In genomic region chr17:45364531-45365390, GRCh38 we compare ENCODE assay signal across 12 cellular contexts. TPM values are rescaled to one million over a fixed set of nuclear protein-coding genes. Genes with fewer than 3 reads are reported as not detected.
A peak's percentile ranks its signal among the peaks of the same experiment; 100 is the strongest.
DNase-seq lines count a peak whose midpoint lies in the region; ATAC-seq and TF ChIP-seq lines count a peak whose summit lies in the region.
"Had no signal": no experiment of that assay in that cellular context is flagged by ENCODE, and none has a peak within 500 bp of the region (broad histone marks: within the 10 kb centered on the region; RNA-seq: fewer than 3 reads in every experiment).

No MANE protein-coding gene starts in this region.

- TF ChIP-seq EP300 in SK-N-SH (IDR thresholded peaks at IDR 0.05; ENCODE audit: borderline replicate concordance in 1 of 2, low read depth in 1 of 2, low read length in 1 of 2): no peak

- no peak overlapping the region for H3T11ph ChIP-seq in H9 (ENCODE audit: low read length)

- no peak for TF ChIP-seq RAD21 in SK-N-SH (IDR thresholded peaks at IDR 0.05; ENCODE audit: low read length)

- H3K27ac Mint-ChIP-seq in H9: peak overlapping the region; percentile 59 to 98 (median 98); a peak in 6 of 7 replicates
- no peak overlapping the region for H3K27ac Mint-ChIP-seq in activated CD8-positive, alpha-beta T cell treated with anti-CD3 and anti-CD28 coated beads for 36 hours

- H3K27me3 ChIP-seq in H9 (ENCODE audit: insufficient read depth, low read length): no peaks in the 10 kb centered on the region
- no peaks in the 10 kb centered on the region for H3K27me3 ChIP-seq in SK-N-SH (ENCODE audit: insufficient read depth)

- H2AK5ac ChIP-seq in H9 (ENCODE audit: insufficient read length, low read length): no peak overlapping the region

- peak; percentile 40; the same call in 2 of the 3 replicates for TF ChIP-seq CTCF in H9 (conservative IDR thresholded peaks at IDR 0.05)
- TF ChIP-seq CTCF in SK-N-SH (IDR thresholded peaks at IDR 0.05): no peak
- no peak for TF ChIP-seq CTCF in activated CD8-positive, alpha-beta T cell treated with anti-CD3 and anti-CD28 coated beads for 36 hours (IDR thresholded peaks at IDR 0.05)
- TF ChIP-seq CTCF in GM20000 (IDR thresholded peaks at IDR 0.05; ENCODE audit: extremely low read depth, missing control alignments): no peak

- intact Hi-C loops in activated CD8-positive, alpha-beta T cell treated with anti-CD3 and anti-CD28 coated beads for 36 hours (cut with micrococcal nuclease): no loop called here

- POLR2A ChIA-PET in SK-N-SH (lab: Yijun Ruan, JAX): interaction anchor here (0.6 kb wide), 1 partner anchor 112 kb away, joined by 3 read pairs; no protein-coding TSS in a partner anchor
- POLR2A ChIA-PET in activated CD8-positive, alpha-beta T cell treated with anti-CD3 and anti-CD28 coated beads for 36 hours (lab: Charles Lee): interaction anchor here (0.6 to 1.3 kb wide), 2 partner anchors 9 to 97 kb away, joined by 3 read pairs; no protein-coding TSS in a partner anchor

- H3K27me3 Mint-ChIP-seq in H9 (ENCODE audit: low read depth): no peaks in the 10 kb centered on the region
- peaks cover 8% of the 10 kb centered on the region for H3K27me3 Mint-ChIP-seq in activated CD8-positive, alpha-beta T cell treated with anti-CD3 and anti-CD28 coated beads for 36 hours

- H4K8ac ChIP-seq in H9 (replicated peaks; ENCODE audit: insufficient read length, low read depth, low read length): no peak overlapping the region

- H4K91ac ChIP-seq in H9 (ENCODE audit: insufficient read length, low read depth, low read length): no peak overlapping the region

- no peak overlapping the region for H4K5ac ChIP-seq in H9 (ENCODE audit: insufficient read length, low read depth, low read length)

- no peak overlapping the region for H3K4me2 ChIP-seq in H9 (ENCODE audit: insufficient read depth, insufficient read length, low read length)
- no peak overlapping the region for H3K4me2 ChIP-seq in SK-N-SH

- H3K14ac ChIP-seq in H9 (ENCODE audit: insufficient read depth, low read length): peak overlapping the region; percentile 55; the same call in 1 of the 2 replicates

- H3K23me2 ChIP-seq in H9 (ENCODE audit: insufficient read length, low read depth, low read length, poor library complexity, severe bottlenecking): no peaks in the 10 kb centered on the region

- H3K4me3 Mint-ChIP-seq in H9: peak overlapping the region; percentile 31 to 45; a peak in 4 of 5 replicates
- H3K4me3 Mint-ChIP-seq in activated CD8-positive, alpha-beta T cell treated with anti-CD3 and anti-CD28 coated beads for 36 hours: no peak overlapping the region

- no CpG with 5 or more reads among the region's 17 CpGs for WGBS in H9 (ENCODE audit: extremely low coverage, insufficient read length, low lambda C conversion rate)
- 92% methylated on average over 16 of the region's 17 CpGs for WGBS in SK-N-SH (ENCODE audit: low lambda C conversion rate)

- no peak for ATAC-seq in activated CD8-positive, alpha-beta T cell treated with anti-CD3 and anti-CD28 coated beads for 36 hours
- ATAC-seq in GM18868 (IDR thresholded peaks at IDR 0.05; ENCODE audit: unreplicated experiment): no peak

- no peak overlapping the region for H2BK120ac ChIP-seq in H9 (ENCODE audit: low read depth, low read length, poor library complexity, severe bottlenecking)

- CTCF ChIA-PET in SK-N-SH (lab: Yijun Ruan, JAX): interaction anchor here (1.3 to 1.6 kb wide), 2 partner anchors 21 to 146 kb away, joined by 4 to 11 read pairs; no protein-coding TSS in a partner anchor
- CTCF ChIA-PET in activated CD8-positive, alpha-beta T cell treated with anti-CD3 and anti-CD28 coated beads for 36 hours (lab: Charles Lee): interaction anchor here (3.0 kb wide), 1 partner anchor 229 kb away, joined by 8 read pairs; the partner anchor contains the start of gene ACBD4

- peak overlapping the region; percentile 23 for H3K27ac ChIP-seq in H9 (ENCODE audit: insufficient read length, low read depth, low read length)
- H3K27ac ChIP-seq in SK-N-SH (ENCODE audit: low read depth in 2 of 2, low read length in 1 of 2): no peak overlapping the region
- H3K27ac ChIP-seq: SK-N-MC had no signal

- DNase-seq in AG08395 (ENCODE audit: low spot score): peak; percentile 41
- peak; percentile 99 for DNase-seq in H9
- DNase-seq in SK-N-SH: peak; percentile 24
- DNase-seq in iPS-NIHi7 (ENCODE audit: extremely low spot score): peak; percentile 90
- DNase-seq in SKM-1 treated with dmso at 0.1 percent for 144 hours (lab: John Stamatoyannopoulos, UW; ENCODE audit: unreplicated experiment): no peak
- no peak for DNase-seq in activated CD8-positive, alpha-beta T cell treated with anti-CD3 and anti-CD28 coated beads for 36 hours
- no peak for DNase-seq in GM20000 (ENCODE audit: low spot score)
- DNase-seq: DND-41; KG1; stimulated activated CD8-positive, alpha-beta memory T cell treated with anti-CD3 and anti-CD28 coated beads, Interleukin-4, amount 100 ng/mL, for 48 hours had no signal

- peaks cover 20% of the 10 kb centered on the region for H3F3A ChIP-seq in SK-N-SH (replicated peaks; ENCODE audit: insufficient read depth)

- peaks cover 0 to 2% (median 0%) of the 10 kb centered on the region in 3 experiments; a peak in 2 of 7 replicates for H3K36me3 Mint-ChIP-seq in H9 (ENCODE audit: insufficient read depth in 1 of 3, low read depth in 3 of 3)
- no peaks in the 10 kb centered on the region for H3K36me3 Mint-ChIP-seq in activated CD8-positive, alpha-beta T cell treated with anti-CD3 and anti-CD28 coated beads for 36 hours (ENCODE audit: low read depth)

- H2BK15ac ChIP-seq in H9 (ENCODE audit: low read depth, low read length): no peak overlapping the region

- H3K4me1 ChIP-seq in H9 (ENCODE audit: insufficient read depth, low read length) (peaks cover 5% of the 10 kb centered on the region; the same call in 1 of the 2 replicates), SK-N-SH (ENCODE audit: control insufficient read depth in 1 of 2, insufficient read depth in 2 of 2, low read depth in 1 of 2, low read length in 1 of 2) (peaks cover 0 to 8% of the 10 kb centered on the region in 2 experiments; a peak in 1 of 4 replicates)

- H3K9me3 Mint-ChIP-seq in H9: peaks cover 0 to 2% of the 10 kb centered on the region in 2 experiments; a peak in 1 of 5 replicates
- peaks cover 6% of the 10 kb centered on the region for H3K9me3 Mint-ChIP-seq in activated CD8-positive, alpha-beta T cell treated with anti-CD3 and anti-CD28 coated beads for 36 hours

- no peaks in the 10 kb centered on the region for H3K79me1 ChIP-seq in H9 (ENCODE audit: insufficient read depth, low read depth, low read length, poor library complexity, severe bottlenecking)

- H3K56ac ChIP-seq in H9 (ENCODE audit: insufficient read length, low read depth, low read length): no peak overlapping the region

- H3K9me3 ChIP-seq in H9 (ENCODE audit: control insufficient read depth, low read depth, low read length) (no peaks in the 10 kb centered on the region), SK-N-SH (no peaks in the 10 kb centered on the region)

- H4K20me1 ChIP-seq in H9 (ENCODE audit: control insufficient read depth, insufficient read depth, insufficient read length) (no peaks in the 10 kb centered on the region), SK-N-SH (ENCODE audit: insufficient read depth) (no peaks in the 10 kb centered on the region)

- no peak overlapping the region for H2BK5ac ChIP-seq in H9 (ENCODE audit: insufficient read length, low read length)

- H2BK20ac ChIP-seq in H9 (ENCODE audit: low read depth, low read length, poor library complexity, severe bottlenecking): no peak overlapping the region

- no peak overlapping the region for H3K4me3 ChIP-seq in SK-N-SH (ENCODE audit: low read depth in 2 of 2, low read length in 1 of 2)
- H3K4me3 ChIP-seq: SK-N-MC had no signal

- H3K9me2 ChIP-seq in SK-N-SH: no peaks in the 10 kb centered on the region

- H3K79me2 ChIP-seq in H9 (ENCODE audit: insufficient read depth, low read length): no peaks in the 10 kb centered on the region; the same call in 1 of the 2 replicates
- H3K79me2 ChIP-seq in SK-N-SH (ENCODE audit: insufficient read depth): no peaks in the 10 kb centered on the region

- H2BK12ac ChIP-seq in H9 (ENCODE audit: insufficient read length, low read depth, low read length): no peak overlapping the region

- H3K36me3 ChIP-seq in SK-N-SH (replicated peaks in 1 of 2; ENCODE audit: control insufficient read depth in 1 of 2, insufficient read depth in 2 of 2, low read length in 1 of 2): no peaks in the 10 kb centered on the region

- no peak overlapping the region for H3K23ac ChIP-seq in H9 (ENCODE audit: insufficient read length, low read depth, low read length)

- H2AFZ ChIP-seq in H9 (ENCODE audit: low read length) (no peak overlapping the region), SK-N-SH (ENCODE audit: low read depth) (peak overlapping the region; percentile 43; the same call in 1 of the 2 replicates)

- no peak overlapping the region for H3K4ac ChIP-seq in H9 (ENCODE audit: low read depth, low read length)

- H3K9ac ChIP-seq in H9 (ENCODE audit: extremely low read depth, insufficient read length, low read length): no peak overlapping the region
- no peak overlapping the region for H3K9ac ChIP-seq in SK-N-SH

- H3K4me1 Mint-ChIP-seq in H9: peaks cover 35 to 41% of the 10 kb centered on the region in 2 experiments
- H3K4me1 Mint-ChIP-seq in activated CD8-positive, alpha-beta T cell treated with anti-CD3 and anti-CD28 coated beads for 36 hours (ENCODE audit: low read depth): no peaks in the 10 kb centered on the region

- H3K18ac ChIP-seq in H9 (ENCODE audit: insufficient read length, low read depth, low read length): peak overlapping the region; percentile 46

TF ChIP-seq in SK-N-SH, 30 proteins besides CTCF, POLR2A, EP300 and RAD21 (continues in another document):
- TF ChIP-seq RXRA (IDR thresholded peaks at IDR 0.05; ENCODE audit: borderline replicate concordance, low read depth) (no peak), RFX5 (IDR thresholded peaks at IDR 0.05; ENCODE audit: low read length) (no peak), MEF2A (IDR thresholded peaks at IDR 0.05; ENCODE audit: borderline replicate concordance, low read depth) (no peak), POLR2AphosphoS5 (IDR thresholded peaks at IDR 0.05; ENCODE audit: low read depth, low read length) (no peak), NRF1 (IDR thresholded peaks at IDR 0.05; ENCODE audit: low read depth, low read length) (no peak), GATA2 (CRISPR knock-in tag; IDR thresholded peaks at IDR 0.05) (no peak)
- TF ChIP-seq, protein P1, sequence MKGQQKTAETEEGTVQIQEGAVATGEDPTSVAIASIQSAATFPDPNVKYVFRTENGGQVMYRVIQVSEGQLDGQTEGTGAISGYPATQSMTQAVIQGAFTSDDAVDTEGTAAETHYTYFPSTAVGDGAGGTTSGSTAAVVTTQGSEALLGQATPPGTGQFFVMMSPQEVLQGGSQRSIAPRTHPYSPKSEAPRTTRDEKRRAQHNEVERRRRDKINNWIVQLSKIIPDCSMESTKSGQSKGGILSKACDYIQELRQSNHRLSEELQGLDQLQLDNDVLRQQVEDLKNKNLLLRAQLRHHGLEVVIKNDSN (IDR thresholded peaks at IDR 0.05; ENCODE audit: borderline replicate concordance, low read depth): no peak

RNA-seq across cellular contexts. Expression of gene MAP3K14, which starts 47.9 kb away (rescaled TPM):
- 7.6 and 7.8 TPM in 2 replicates for total RNA-seq in H9 (2021)
- polyA plus RNA-seq in SK-N-SH (2012; rRNA removed): 11.9 and 13.7 TPM in 2 replicates
- 4.4 and 7.2 TPM in 2 replicates for polyA plus RNA-seq in SK-N-SH (2012; cell fraction: cytosol; rRNA removed)
- polyA plus RNA-seq in SK-N-SH (2012; cell fraction: nucleus; rRNA removed): 51.1 and 59.6 TPM in 2 replicates
- 10 to 100 TPM; 31.6 to 31.9 TPM for total RNA-seq in activated CD8-positive, alpha-beta T cell treated with anti-CD3 and anti-CD28 coated beads for 36 hours

Comparison
In these comparisons a context has a peak if more than half of its experiments do, and no peak if none do; other contexts are left out.
1. DNase-seq: peak in AG08395 (single experiment), H9 (single experiment), SK-N-SH (single experiment) and iPS-NIHi7 (single experiment); none in SKM-1 treated with dmso at 0.1 percent for 144 hours (single experiment), activated CD8-positive, alpha-beta T cell treated with anti-CD3 and anti-CD28 coated beads for 36 hours (single experiment) and GM20000 (single experiment).